Comparison of ENCODE assay signal across 9 cellular contexts in the genomic region with DNA sequence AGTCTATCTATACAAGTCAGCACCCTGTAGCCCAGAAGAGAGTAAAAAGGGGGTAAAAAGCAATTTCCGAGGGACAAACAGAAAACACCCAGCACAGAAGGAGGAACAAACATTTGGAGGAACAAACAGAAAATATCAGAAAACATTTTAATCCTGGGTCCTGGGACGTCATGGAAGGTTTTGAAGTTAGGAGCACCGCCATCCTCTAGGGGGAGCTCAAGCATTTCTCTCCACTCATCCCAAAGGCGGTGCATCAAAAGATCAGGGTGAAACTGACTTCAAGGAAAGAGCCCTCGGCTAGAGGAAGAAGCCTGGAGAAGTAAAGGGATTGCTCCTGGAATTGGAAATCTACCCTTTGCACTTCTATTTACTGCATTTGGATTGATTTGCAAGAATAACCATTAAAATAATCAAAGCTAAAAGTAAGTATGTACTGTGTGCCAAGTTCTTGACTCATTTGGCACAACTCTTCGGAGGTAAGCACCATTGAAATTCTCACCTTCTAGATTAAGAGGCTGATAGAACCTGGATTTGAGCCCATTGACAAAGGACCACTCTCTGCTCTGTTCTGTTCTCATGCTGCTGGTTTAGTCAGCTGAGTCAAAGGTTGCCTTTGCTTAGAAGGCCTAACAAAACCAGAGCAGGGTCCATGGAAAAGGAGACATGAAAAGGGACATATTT. TPM values are rescaled to one million over a fixed set of nuclear protein-coding genes. Genes with fewer than 3 reads are reported as not detected.
DNase-seq lines count a peak whose midpoint lies in the region; ATAC-seq and TF ChIP-seq lines count a peak whose summit lies in the region.
"Had no signal": no experiment of that assay in that cellular context is flagged by ENCODE, and none has a peak within 500 bp of the region (broad histone marks: within the 10 kb centered on the region; RNA-seq: fewer than 3 reads in every experiment).

No MANE protein-coding gene starts in this region.

- no peak overlapping the region for H3K27ac ChIP-seq in mesendoderm (ENCODE audit: low read depth, low read length)
- H3K27ac ChIP-seq: SK-N-MC had no signal

- no peak overlapping the region for H3K4me3 ChIP-seq in Caco-2 (ENCODE audit: low read depth, low read length)
- no peak overlapping the region for H3K4me3 ChIP-seq in mesendoderm (ENCODE audit: low read length)
- H3K4me3 ChIP-seq: SK-N-MC had no signal

- CTCF ChIA-PET in Caco-2 (lab: Charles Lee): interaction anchor here (1.3 to 1.4 kb wide), 2 partner anchors 166 to 560 kb away, joined by 3 read pairs; a partner anchor contains a TSS
- CTCF ChIA-PET in activated CD4-positive, alpha-beta memory T cell treated with anti-CD3 and anti-CD28 coated beads for 36 hours (lab: Charles Lee): interaction anchor here (0.6 to 3.8 kb wide), 29 partner anchors 9 to 1312 kb away, joined by 3 to 34 read pairs (median 4); no protein-coding TSS in a partner anchor

- H2AK5ac ChIP-seq in mesendoderm (ENCODE audit: low read length): no peak overlapping the region

- ATAC-seq in GM19463 (IDR thresholded peaks at IDR 0.05; ENCODE audit: unreplicated experiment): peak; percentile 72
- peak; percentile 80 for ATAC-seq in HG03521 (IDR thresholded peaks at IDR 0.05; ENCODE audit: unreplicated experiment)
- peak; percentile 79 for ATAC-seq in stimulated activated effector memory CD8-positive, alpha-beta T cell treated with anti-CD3 and anti-CD28 coated beads, Interleukin-12 subunit alpha, Interleukin-12 subunit beta, amount 100 ng/mL, for 72 hours

- no peak overlapping the region for H4K5ac ChIP-seq in mesendoderm (ENCODE audit: low read length)

- H3K79me1 ChIP-seq in mesendoderm (ENCODE audit: low read length): no peaks in the 10 kb centered on the region

- H3K9me3 ChIP-seq in Caco-2: no peaks in the 10 kb centered on the region

- H3K23ac ChIP-seq in mesendoderm (ENCODE audit: low read length): no peak overlapping the region

- no CpG with 5 or more reads among the region's 6 CpGs for WGBS in mesendoderm (ENCODE audit: extremely low coverage, insufficient coverage, low lambda C conversion rate)

- H3K56ac ChIP-seq in mesendoderm (ENCODE audit: low read length): peak overlapping the region; percentile 25

- POLR2A ChIA-PET in Caco-2 (lab: Charles Lee): no interaction called here
- POLR2A ChIA-PET in activated CD4-positive, alpha-beta memory T cell treated with anti-CD3 and anti-CD28 coated beads for 36 hours (lab: Charles Lee): no interaction called here

- no peak overlapping the region for H3K4ac ChIP-seq in mesendoderm (ENCODE audit: low read depth, low read length)

- intact Hi-C loops in Caco-2 (cut with micrococcal nuclease; ENCODE audit: unreplicated experiment): loop anchor here (1.0 to 10.0 kb wide), 12 partner anchors 25 to 1312 kb away; no protein-coding TSS in a partner anchor
- intact Hi-C loops in activated CD4-positive, alpha-beta memory T cell treated with anti-CD3 and anti-CD28 coated beads for 36 hours (cut with micrococcal nuclease): loop anchor here (1.0 to 10.0 kb wide), 9 partner anchors 166 to 1402 kb away; a partner anchor contains a TSS

- no peak overlapping the region for H2BK15ac ChIP-seq in mesendoderm (replicated peaks; ENCODE audit: low read depth)

- no peaks in the 10 kb centered on the region for H3K79me2 ChIP-seq in mesendoderm (ENCODE audit: control insufficient read depth, insufficient read depth, low read length)

- H3K36me3 ChIP-seq in Caco-2 (ENCODE audit: control insufficient read depth, insufficient read depth, low read length): no peaks in the 10 kb centered on the region; the same call in 1 of the 2 replicates
- no peaks in the 10 kb centered on the region for H3K36me3 ChIP-seq in mesendoderm (ENCODE audit: control insufficient read depth, insufficient read depth, low read length)

- H3K27me3 ChIP-seq in Caco-2 (replicated peaks; ENCODE audit: control insufficient read depth, insufficient read depth, low read length) (no peaks in the 10 kb centered on the region), mesendoderm (ENCODE audit: insufficient read depth, low read length, poor library complexity) (no peaks in the 10 kb centered on the region)

- H4K8ac ChIP-seq in mesendoderm (ENCODE audit: low read depth, low read length): no peak overlapping the region

- no peak overlapping the region for H3K4me2 ChIP-seq in mesendoderm (ENCODE audit: low read length)

- no peak overlapping the region for H3K4me3 Mint-ChIP-seq in Caco-2 (ENCODE audit: unreplicated experiment)
- no peak overlapping the region for H3K4me3 Mint-ChIP-seq in activated CD4-positive, alpha-beta memory T cell treated with anti-CD3 and anti-CD28 coated beads for 36 hours
- H3K4me3 Mint-ChIP-seq in stimulated activated effector memory CD8-positive, alpha-beta T cell treated with anti-CD3 and anti-CD28 coated beads, Interleukin-12 subunit alpha, Interleukin-12 subunit beta, amount 100 ng/mL, for 72 hours: no peak overlapping the region

- DNase-seq in Caco-2 (peak; percentile 75 to 86), NCI-H748 treated with DMSO at 0.1 percent for 48 hours (lab: John Stamatoyannopoulos, UW) (peak; percentile 75), mesendoderm (peak; percentile 94)
- peak; percentile 75 for DNase-seq in activated CD4-positive, alpha-beta memory T cell treated with anti-CD3 and anti-CD28 coated beads for 36 hours
- DNase-seq in effector CD4-positive, alpha-beta T cell: peak; percentile 56
- DNase-seq in stimulated activated effector memory CD8-positive, alpha-beta T cell treated with anti-CD3 and anti-CD28 coated beads, Interleukin-12 subunit alpha, Interleukin-12 subunit beta, amount 100 ng/mL, for 72 hours (ENCODE audit: low spot score in 2 of 2): peak; percentile 36 to 72

- H3K9ac ChIP-seq in mesendoderm (ENCODE audit: low read length): no peak overlapping the region

- H2BK5ac ChIP-seq in mesendoderm (ENCODE audit: low read length): no peak overlapping the region

- H3K27me3 Mint-ChIP-seq in Caco-2 (ENCODE audit: insufficient read depth, unreplicated experiment): no peaks in the 10 kb centered on the region
- no peaks in the 10 kb centered on the region for H3K27me3 Mint-ChIP-seq in activated CD4-positive, alpha-beta memory T cell treated with anti-CD3 and anti-CD28 coated beads for 36 hours

- no peaks in the 10 kb centered on the region for H3K9me3 Mint-ChIP-seq in Caco-2 (ENCODE audit: unreplicated experiment)
- H3K9me3 Mint-ChIP-seq in activated CD4-positive, alpha-beta memory T cell treated with anti-CD3 and anti-CD28 coated beads for 36 hours: no peaks in the 10 kb centered on the region
- no peaks in the 10 kb centered on the region for H3K9me3 Mint-ChIP-seq in stimulated activated effector memory CD8-positive, alpha-beta T cell treated with anti-CD3 and anti-CD28 coated beads, Interleukin-12 subunit alpha, Interleukin-12 subunit beta, amount 100 ng/mL, for 72 hours

- H3K4me1 ChIP-seq in Caco-2: peaks cover 29% of the 10 kb centered on the region
- H3K4me1 ChIP-seq in mesendoderm (ENCODE audit: control insufficient read depth, low read depth, low read length): peaks cover 3% of the 10 kb centered on the region

- no peak overlapping the region for H2BK120ac ChIP-seq in mesendoderm (ENCODE audit: low read depth, low read length)

- peak; percentile 88 to 89 for TF ChIP-seq CTCF in Caco-2 (IDR thresholded peaks at IDR 0.05; ENCODE audit: insufficient read depth in 1 of 2, low read depth in 1 of 2, low read length in 1 of 2, severe bottlenecking in 1 of 2, unreplicated experiment in 1 of 2)

- peaks cover 17% of the 10 kb centered on the region for H3K4me1 Mint-ChIP-seq in Caco-2 (ENCODE audit: low read depth, unreplicated experiment)
- peaks cover 4% of the 10 kb centered on the region for H3K4me1 Mint-ChIP-seq in activated CD4-positive, alpha-beta memory T cell treated with anti-CD3 and anti-CD28 coated beads for 36 hours (ENCODE audit: low read depth)
- peaks cover 19% of the 10 kb centered on the region for H3K4me1 Mint-ChIP-seq in stimulated activated effector memory CD8-positive, alpha-beta T cell treated with anti-CD3 and anti-CD28 coated beads, Interleukin-12 subunit alpha, Interleukin-12 subunit beta, amount 100 ng/mL, for 72 hours

- no peak overlapping the region for H3K27ac Mint-ChIP-seq in Caco-2 (ENCODE audit: unreplicated experiment)
- no peak overlapping the region for H3K27ac Mint-ChIP-seq in activated CD4-positive, alpha-beta memory T cell treated with anti-CD3 and anti-CD28 coated beads for 36 hours
- H3K27ac Mint-ChIP-seq in stimulated activated effector memory CD8-positive, alpha-beta T cell treated with anti-CD3 and anti-CD28 coated beads, Interleukin-12 subunit alpha, Interleukin-12 subunit beta, amount 100 ng/mL, for 72 hours: no peak overlapping the region

- H3K36me3 Mint-ChIP-seq in Caco-2 (ENCODE audit: insufficient read depth, unreplicated experiment): no peaks in the 10 kb centered on the region
- no peaks in the 10 kb centered on the region for H3K36me3 Mint-ChIP-seq in activated CD4-positive, alpha-beta memory T cell treated with anti-CD3 and anti-CD28 coated beads for 36 hours
- H3K36me3 Mint-ChIP-seq in stimulated activated effector memory CD8-positive, alpha-beta T cell treated with anti-CD3 and anti-CD28 coated beads, Interleukin-12 subunit alpha, Interleukin-12 subunit beta, amount 100 ng/mL, for 72 hours: no peaks in the 10 kb centered on the region

- no peak overlapping the region for H3K18ac ChIP-seq in mesendoderm (ENCODE audit: low read length)

- BruUV-seq in Caco-2 (replicated peaks; lab: Mats Ljungman, UMichigan): no TSS peak

RNA-seq across cellular contexts. Expression of a gene that starts 17.2 kb away (rescaled TPM):
- 14.1 and 16.1 TPM in 2 replicates for total RNA-seq in Caco-2 (2022)
- total RNA-seq in activated CD4-positive, alpha-beta memory T cell treated with anti-CD3 and anti-CD28 coated beads for 36 hours: 10 to 100 TPM; 38.2 to 40.9 TPM
- polyA plus RNA-seq in mesendoderm (2013, experiment 1 of 2): 8.7 TPM
- 9.1 TPM for polyA plus RNA-seq in mesendoderm (2013, experiment 2 of 2)

RNA-seq across cellular contexts. Expression of a gene that starts 18.5 kb away (rescaled TPM):
- 6.6 and 7.2 TPM in 2 replicates for total RNA-seq in Caco-2 (2022)
- total RNA-seq in activated CD4-positive, alpha-beta memory T cell treated with anti-CD3 and anti-CD28 coated beads for 36 hours: 1 to 10 TPM; 5.8 to 6.0 TPM
- polyA plus RNA-seq in mesendoderm (2013, experiment 1 of 2): 2.2 TPM
- 2.3 TPM for polyA plus RNA-seq in mesendoderm (2013, experiment 2 of 2)
